2 cellular contexts compared by ENCODE assay signal in genomic region chr12:51238037-51238509, GRCh38.
TF ChIP-seq lines count a peak whose summit lies in the region.

No MANE protein-coding gene starts in this region.

TF ChIP-seq in IMR-90, 13 proteins besides CTCF, POLR2A, EP300 and RAD21:
- TF ChIP-seq ELK1 (IDR thresholded peaks at IDR 0.05; ENCODE audit: borderline replicate concordance, low read depth, low read length): no peak
- TF ChIP-seq USF2 (IDR thresholded peaks at IDR 0.05; ENCODE audit: low read depth, low read length): no peak
- TF ChIP-seq CEBPB (IDR thresholded peaks at IDR 0.05; ENCODE audit: low read depth, low read length): no peak
- no peak for TF ChIP-seq MAZ (IDR thresholded peaks at IDR 0.05; ENCODE audit: borderline replicate concordance, low read depth, low read length)
- no peak for TF ChIP-seq FOS (IDR thresholded peaks at IDR 0.05; ENCODE audit: low read depth, low read length)
- no peak for TF ChIP-seq CHD1 (IDR thresholded peaks at IDR 0.05; ENCODE audit: low read depth, low read length)
- TF ChIP-seq NFE2L2 (IDR thresholded peaks at IDR 0.05; ENCODE audit: low read depth, low read length): no peak
- no peak for TF ChIP-seq MXI1 (IDR thresholded peaks at IDR 0.05; ENCODE audit: borderline replicate concordance, low read depth, low read length)
- TF ChIP-seq MAFK (IDR thresholded peaks at IDR 0.05; ENCODE audit: low read depth, low read length): no peak
- TF ChIP-seq BHLHE40 (IDR thresholded peaks at IDR 0.05; ENCODE audit: low read depth, low read length): no peak
- TF ChIP-seq SMC3 (IDR thresholded peaks at IDR 0.05; ENCODE audit: low read depth, low read length): no peak
- TF ChIP-seq RFX5 (IDR thresholded peaks at IDR 0.05; ENCODE audit: low read depth, low read length): no peak
- no peak for TF ChIP-seq RCOR1 (IDR thresholded peaks at IDR 0.05; ENCODE audit: insufficient replicate concordance, low read length)

TF ChIP-seq in liver, 16 proteins besides CTCF, POLR2A, EP300 and RAD21:
- TF ChIP-seq ZBTB33 (IDR thresholded peaks at IDR 0.05) (no peak), SP1 (IDR thresholded peaks at IDR 0.05) (no peak), REST (IDR thresholded peaks at IDR 0.05) (no peak), GABPA (IDR thresholded peaks at IDR 0.05 in 1 of 2, conservative IDR thresholded peaks at IDR 0.05 in 1 of 2) (no peak), EGR1 (IDR thresholded peaks at IDR 0.05; ENCODE audit: low read depth in 2 of 2) (no peak), MAX (IDR thresholded peaks at IDR 0.05) (no peak)
